8 cellular contexts compared by ENCODE assay signal in the genomic region with DNA sequence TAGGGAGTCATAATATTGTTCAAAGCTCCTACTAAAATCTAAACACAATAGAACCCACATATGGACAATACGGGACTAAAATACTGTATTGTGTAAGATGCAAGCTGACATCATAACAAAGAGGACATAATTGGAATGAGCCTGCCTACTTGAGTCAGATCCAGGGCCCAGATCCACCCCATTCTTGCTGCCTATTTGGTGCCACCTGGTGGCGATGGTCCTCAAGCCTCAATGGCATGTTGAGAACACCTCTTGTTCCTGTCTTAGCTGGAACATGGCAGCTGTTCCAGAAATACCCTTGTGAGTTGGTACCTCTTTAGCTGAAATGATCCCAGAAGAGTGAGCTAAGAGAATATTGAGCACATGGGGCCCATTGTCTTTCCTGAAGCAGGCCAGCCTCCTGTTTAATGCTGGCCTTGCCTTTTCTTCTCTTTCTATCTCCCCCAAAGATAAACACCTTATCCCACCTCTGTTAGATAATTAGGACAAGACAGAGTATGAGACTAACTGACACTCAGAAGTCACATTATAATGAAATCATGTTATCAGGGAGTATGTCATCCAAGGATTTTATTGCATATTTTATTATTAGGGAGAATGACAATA.
DNase-seq lines count a peak whose midpoint lies in the region; ATAC-seq and TF ChIP-seq lines count a peak whose summit lies in the region.

No MANE protein-coding gene starts in this region.

- POLR2A ChIA-PET in PC-3 (lab: Charles Lee; ENCODE audit: unreplicated experiment), result no interaction called here

- BruUV-seq in PC-3 (replicated peaks; lab: Mats Ljungman, UMichigan), result no TSS peak

- no peaks in the 10 kb centered on the region for H3K27me3 Mint-ChIP-seq in activated CD4-positive, alpha-beta T cell treated with anti-CD3 and anti-CD28 coated beads, Interleukin-2, amount 10 ng/mL, durations not matched to agents 24 days and 14 days
- no peaks in the 10 kb centered on the region for H3K27me3 Mint-ChIP-seq in naive B cell
- no peaks in the 10 kb centered on the region for H3K27me3 Mint-ChIP-seq in activated T-helper 17 cell treated with anti-CD3 and anti-CD28 coated beads, Interleukin-2, amount 50 U/mL, for 72 hours

- H4K20me1 ChIP-seq in PC-3 (ENCODE audit: low read length), result no peaks in the 10 kb centered on the region

- H2AFZ ChIP-seq in PC-3 (ENCODE audit: low read length), result no peak overlapping the region

- H3K4me3 Mint-ChIP-seq in activated CD4-positive, alpha-beta T cell treated with anti-CD3 and anti-CD28 coated beads, Interleukin-2, amount 10 ng/mL, durations not matched to agents 24 days and 14 days, result no peak overlapping the region
- H3K4me3 Mint-ChIP-seq in naive B cell, result no peak overlapping the region
- no peak overlapping the region for H3K4me3 Mint-ChIP-seq in activated T-helper 17 cell treated with anti-CD3 and anti-CD28 coated beads, Interleukin-2, amount 50 U/mL, for 72 hours

- DNase-seq in activated CD4-positive, alpha-beta T cell treated with anti-CD3 and anti-CD28 coated beads, Interleukin-2, amount 10 ng/mL, durations not matched to agents 24 days and 14 days, result peak; percentile 70
- DNase-seq in activated CD4-positive, alpha-beta T cell treated with anti-CD3 and anti-CD28 coated beads for 4 hours, result no peak
- DNase-seq in H4 (ENCODE audit: low spot score) (peak; percentile 35), Kasumi-1 (lab: John Stamatoyannopoulos, UW) (peak; percentile 60 to 68), PC-3 (peak; percentile 39), dermis blood vessel endothelial cell (peak; percentile 3), naive B cell (peak; percentile 0)

- H3K4me1 Mint-ChIP-seq in activated CD4-positive, alpha-beta T cell treated with anti-CD3 and anti-CD28 coated beads, Interleukin-2, amount 10 ng/mL, durations not matched to agents 24 days and 14 days, result no peaks in the 10 kb centered on the region
- no peaks in the 10 kb centered on the region for H3K4me1 Mint-ChIP-seq in naive B cell
- H3K4me1 Mint-ChIP-seq in activated T-helper 17 cell treated with anti-CD3 and anti-CD28 coated beads, Interleukin-2, amount 50 U/mL, for 72 hours, result no peaks in the 10 kb centered on the region

- intact Hi-C loops in activated CD4-positive, alpha-beta T cell treated with anti-CD3 and anti-CD28 coated beads, Interleukin-2, amount 10 ng/mL, durations not matched to agents 24 days and 14 days (cut with micrococcal nuclease), result no loop called here
- intact Hi-C loops in PC-3 (cut with micrococcal nuclease), result no loop called here

- H3K27me3 ChIP-seq in PC-3 (ENCODE audit: low read length), result no peaks in the 10 kb centered on the region

- no peaks in the 10 kb centered on the region for H3K9me2 ChIP-seq in PC-3 (replicated peaks; ENCODE audit: low read length)

- H3K4me1 ChIP-seq in PC-3 (ENCODE audit: insufficient read depth, low read length), result no peaks in the 10 kb centered on the region

- no peaks in the 10 kb centered on the region for H3K36me3 ChIP-seq in PC-3 (ENCODE audit: low read depth, low read length)

- TF ChIP-seq CTCF in PC-3 (conservative IDR thresholded peaks at IDR 0.05; ENCODE audit: low read depth, low read length), result peak; percentile 48; the same call in 1 of the 2 replicates

- CTCF ChIA-PET in PC-3 (lab: Charles Lee), result no interaction called here

- H3K4me2 ChIP-seq in PC-3 (ENCODE audit: low read length), result no peak overlapping the region

- ATAC-seq in PC-3 (0 out of 2 replicates have a peak, but pooled peaks have one; percentile 29), naive B cell (ENCODE audit: low read depth in 2 of 2) (no peak)
- ATAC-seq in activated T-helper 17 cell treated with anti-CD3 and anti-CD28 coated beads, Interleukin-2, amount 50 U/mL, for 72 hours (replicated peaks), result no peak

- H3K9me3 Mint-ChIP-seq in activated CD4-positive, alpha-beta T cell treated with anti-CD3 and anti-CD28 coated beads, Interleukin-2, amount 10 ng/mL, durations not matched to agents 24 days and 14 days, result no peaks in the 10 kb centered on the region
- H3K9me3 Mint-ChIP-seq in naive B cell, result peaks cover 0 to 3% (median 0%) of the 10 kb centered on the region in 7 donors
- peaks cover 15% of the 10 kb centered on the region for H3K9me3 Mint-ChIP-seq in activated T-helper 17 cell treated with anti-CD3 and anti-CD28 coated beads, Interleukin-2, amount 50 U/mL, for 72 hours

- no peak overlapping the region for H3K27ac Mint-ChIP-seq in activated CD4-positive, alpha-beta T cell treated with anti-CD3 and anti-CD28 coated beads, Interleukin-2, amount 10 ng/mL, durations not matched to agents 24 days and 14 days
- H3K27ac Mint-ChIP-seq in naive B cell, result no peak overlapping the region
- H3K27ac Mint-ChIP-seq in activated T-helper 17 cell treated with anti-CD3 and anti-CD28 coated beads, Interleukin-2, amount 50 U/mL, for 72 hours, result no peak overlapping the region

- H3K79me2 ChIP-seq in PC-3 (ENCODE audit: low read length), result no peaks in the 10 kb centered on the region

- H3K27ac ChIP-seq in PC-3 (ENCODE audit: low read length), result no peak overlapping the region

- H3K36me3 Mint-ChIP-seq in activated CD4-positive, alpha-beta T cell treated with anti-CD3 and anti-CD28 coated beads, Interleukin-2, amount 10 ng/mL, durations not matched to agents 24 days and 14 days (ENCODE audit: low read depth), result no peaks in the 10 kb centered on the region
- H3K36me3 Mint-ChIP-seq in naive B cell, result no peaks in the 10 kb centered on the region
- H3K36me3 Mint-ChIP-seq in activated T-helper 17 cell treated with anti-CD3 and anti-CD28 coated beads, Interleukin-2, amount 50 U/mL, for 72 hours (ENCODE audit: low read depth), result no peaks in the 10 kb centered on the region

- no peaks in the 10 kb centered on the region for H3K9me3 ChIP-seq in PC-3 (ENCODE audit: low read length)

- H3K9ac ChIP-seq in PC-3 (ENCODE audit: low read length), result no peak overlapping the region

- no peaks in the 10 kb centered on the region for H3F3A ChIP-seq in PC-3 (ENCODE audit: low read length, unreplicated experiment)

- H3K4me3 ChIP-seq in PC-3 (ENCODE audit: low read length), result no peak overlapping the region

Comparison
In these comparisons a context has a peak if more than half of its experiments do, and no peak if none do; other contexts are left out.
1. DNase-seq: peak in activated CD4-positive, alpha-beta T cell treated with anti-CD3 and anti-CD28 coated beads, Interleukin-2, amount 10 ng/mL, durations not matched to agents 24 days and 14 days (single experiment), H4 (single experiment), Kasumi-1 (2 of 2), PC-3 (single experiment), dermis blood vessel endothelial cell (single experiment) and naive B cell (single experiment); none in activated CD4-positive, alpha-beta T cell treated with anti-CD3 and anti-CD28 coated beads for 4 hours (0 of 2).